ENCODE assay signal across 12 cellular contexts in genomic region chrX:125131146-125131545, GRCh38.
DNase-seq lines count a peak whose midpoint lies in the region; TF ChIP-seq lines count a peak whose summit lies in the region.
"Had no signal": no experiment of that assay in that cellular context is flagged by ENCODE, and none has a peak within 500 bp of the region (broad histone marks: within the 10 kb centered on the region; RNA-seq: fewer than 3 reads in every experiment).

No MANE protein-coding gene starts in this region.

- no peaks in the 10 kb centered on the region for H4K20me1 ChIP-seq in neural progenitor cell (ENCODE audit: low read depth)

- no peaks in the 10 kb centered on the region for H3K79me2 ChIP-seq in neural progenitor cell (ENCODE audit: low read depth)

- no peaks in the 10 kb centered on the region for H3K4me1 ChIP-seq in neural progenitor cell
- H3K4me1 ChIP-seq: heart left ventricle, SJCRH30 had no signal

- TF ChIP-seq CTCF in neural progenitor cell (IDR thresholded peaks at IDR 0.05), result peak; percentile 46

- H3K36me3 Mint-ChIP-seq in neural progenitor cell, result no peaks in the 10 kb centered on the region
- H3K36me3 Mint-ChIP-seq: naive B cell had no signal

- peaks cover 3% of the 10 kb centered on the region for H3K9me3 Mint-ChIP-seq in neural progenitor cell

- H3K4me3 ChIP-seq in neural progenitor cell, result no peak overlapping the region
- H3K4me3 ChIP-seq: heart left ventricle, SJCRH30 had no signal

- no peak overlapping the region for H3K9ac ChIP-seq in neural progenitor cell

- H3F3A ChIP-seq in neural progenitor cell (ENCODE audit: low read depth), result no peaks in the 10 kb centered on the region

- H3K4me2 ChIP-seq in neural progenitor cell, result no peak overlapping the region

- no peak overlapping the region for H3K27ac ChIP-seq in neural progenitor cell
- H3K27ac ChIP-seq: heart left ventricle, SJCRH30 had no signal

- H3K4me1 Mint-ChIP-seq in neural progenitor cell, result no peaks in the 10 kb centered on the region
- H3K4me1 Mint-ChIP-seq: naive B cell had no signal

- no peak overlapping the region for H2AFZ ChIP-seq in neural progenitor cell (replicated peaks)

- H3K27ac Mint-ChIP-seq in neural progenitor cell, result no peak overlapping the region
- H3K27ac Mint-ChIP-seq: naive B cell had no signal

- no peaks in the 10 kb centered on the region for H3K9me3 ChIP-seq in neural progenitor cell (ENCODE audit: low read depth)
- H3K9me3 ChIP-seq: heart left ventricle, SJCRH30 had no signal

- no peaks in the 10 kb centered on the region for H3K27me3 ChIP-seq in neural progenitor cell
- H3K27me3 ChIP-seq: heart left ventricle had no signal

- DNase-seq in NCI-H2107 treated with DMSO at 0.1 percent for 48 hours (lab: John Stamatoyannopoulos, UW; ENCODE audit: unreplicated experiment), result peak; percentile 1
- DNase-seq in NCI-H2107 (lab: John Stamatoyannopoulos, UW), result no peak
- DNase-seq in NCI-H146 (lab: John Stamatoyannopoulos, UW), result peak; percentile 29
- DNase-seq in astrocyte of the hippocampus (ENCODE audit: low read depth, low spot score), result peak; percentile 2
- peak; percentile 12 for DNase-seq in neural progenitor cell (ENCODE audit: low spot score)
- DNase-seq in activated CD4-positive, alpha-beta T cell treated with anti-CD3 and anti-CD28 coated beads, Interleukin-2, amount 50 U/mL, for 1 hour, result no peak
- DNase-seq in HuH-7 (ENCODE audit: low spot score), result no peak
- no peak for DNase-seq in anterior cingulate cortex (lab: John Stamatoyannopoulos, UW)
- DNase-seq: activated CD8-positive, alpha-beta memory T cell treated with anti-CD3 and anti-CD28 coated beads, Interleukin-2, amount 50 U/mL, for 48 hours; heart left ventricle; naive B cell had no signal

- H3K36me3 ChIP-seq in neural progenitor cell, result no peaks in the 10 kb centered on the region
- H3K36me3 ChIP-seq: heart left ventricle, SJCRH30 had no signal

- no peak overlapping the region for H3K4me3 Mint-ChIP-seq in neural progenitor cell
- H3K4me3 Mint-ChIP-seq: naive B cell had no signal

- H3K27me3 Mint-ChIP-seq in neural progenitor cell (ENCODE audit: insufficient read depth, low read depth), result peaks cover 3% of the 10 kb centered on the region
- H3K27me3 Mint-ChIP-seq: naive B cell had no signal

Comparison
In these comparisons a context has a peak if more than half of its experiments do, and no peak if none do; other contexts are left out.
1. DNase-seq: peak in NCI-H2107 treated with DMSO at 0.1 percent for 48 hours (single experiment), NCI-H146 (single experiment), astrocyte of the hippocampus (single experiment) and neural progenitor cell (single experiment); none in NCI-H2107 (single experiment), activated CD4-positive, alpha-beta T cell treated with anti-CD3 and anti-CD28 coated beads, Interleukin-2, amount 50 U/mL, for 1 hour (single experiment), HuH-7 (single experiment) and anterior cingulate cortex (0 of 58).